Comparison of ENCODE assay signal across 18 cellular contexts in genomic region chr3:106819445-106819844, GRCh38.
DNase-seq lines count a peak whose midpoint lies in the region; ATAC-seq and TF ChIP-seq lines count a peak whose summit lies in the region.
"Had no signal": no experiment of that assay in that cellular context is flagged by ENCODE, and none has a peak within 500 bp of the region (broad histone marks: within the 10 kb centered on the region; RNA-seq: fewer than 3 reads in every experiment).

No MANE protein-coding gene starts in this region.

- peaks cover 5% of the 10 kb centered on the region for H3K27me3 Mint-ChIP-seq in glutamatergic neuron (ENCODE audit: unreplicated experiment)
- H3K27me3 Mint-ChIP-seq: T-cell had no signal

- H3K36me3 Mint-ChIP-seq in glutamatergic neuron (ENCODE audit: unreplicated experiment), result no peaks in the 10 kb centered on the region
- H3K36me3 Mint-ChIP-seq: IgD-negative memory B cell, T-cell had no signal

- WGBS in aorta, 2 donors, result 53 to 61% methylated on average over 1 of the region's 1 CpG

- H3K9me3 ChIP-seq in aorta (ENCODE audit: control insufficient read depth, low read length), result no peaks in the 10 kb centered on the region
- no peaks in the 10 kb centered on the region for H3K9me3 ChIP-seq in HAP-1
- H3K9me3 ChIP-seq: A549, BE2C, Peyer's patch had no signal

- peaks cover 8% of the 10 kb centered on the region for H3K9me3 Mint-ChIP-seq in glutamatergic neuron (ENCODE audit: unreplicated experiment)
- H3K9me3 Mint-ChIP-seq: IgD-negative memory B cell, T-cell had no signal

- DNase-seq in DMS 273 (lab: John Stamatoyannopoulos, UW; ENCODE audit: unreplicated experiment) (peak; percentile 97), NCI-H1694 treated with DMSO at 0.1 percent for 48 hours (lab: John Stamatoyannopoulos, UW) (peak; percentile 99), NCI-H69 (lab: John Stamatoyannopoulos, UW) (peak; percentile 49), glutamatergic neuron (no peak), aorta (no peak), HAP-1 (ENCODE audit: low spot score in 2 of 2) (no peak)
- no peak for DNase-seq in activated CD8-positive, alpha-beta memory T cell treated with anti-CD3 and anti-CD28 coated beads, Interleukin-2, amount 50 U/mL, for 48 hours
- DNase-seq: BE2C, DMS79 treated with DMSO at 0.1 percent for 48 hours, GOT3, NCI-H187 treated with DMSO at 0.1 percent for 48 hours, NCI-H226, NCI-H526 treated with DMSO at 0.1 percent for 48 hours, Peyer's patch, T-cell had no signal

- ATAC-seq in GM19455 (IDR thresholded peaks at IDR 0.05; ENCODE audit: unreplicated experiment) (no peak), aorta (ENCODE audit: low FRiP score) (no peak)
- ATAC-seq: A549, T-cell had no signal

- H3K4me3 Mint-ChIP-seq in glutamatergic neuron (ENCODE audit: unreplicated experiment), result peak overlapping the region; percentile 52
- H3K4me3 Mint-ChIP-seq: IgD-negative memory B cell, T-cell had no signal

- no peak overlapping the region for H3K27ac ChIP-seq in aorta (ENCODE audit: low read depth in 1 of 2, low read length in 2 of 2)
- H3K27ac ChIP-seq: A549, Peyer's patch had no signal

- H3K27me3 ChIP-seq in aorta (ENCODE audit: control insufficient read depth in 1 of 2, insufficient read depth in 2 of 2, low read length in 1 of 2) (no peaks in the 10 kb centered on the region), HAP-1 (ENCODE audit: low read depth) (no peaks in the 10 kb centered on the region)
- H3K27me3 ChIP-seq: BE2C, Peyer's patch had no signal

- H3K4me1 Mint-ChIP-seq in glutamatergic neuron (ENCODE audit: low read depth, unreplicated experiment), result peaks cover 27% of the 10 kb centered on the region
- H3K4me1 Mint-ChIP-seq: IgD-negative memory B cell, T-cell had no signal

- intact Hi-C loops in aorta (cut with DNase I), result no loop called here

- in situ Hi-C loops in HAP-1 (cut with MboI; ENCODE audit: low sequenced_read_pairs), result no loop called here

- H3K27ac Mint-ChIP-seq in glutamatergic neuron (ENCODE audit: unreplicated experiment), result peak overlapping the region; percentile 87
- H3K27ac Mint-ChIP-seq: IgD-negative memory B cell, T-cell had no signal

- H3K4me1 ChIP-seq in aorta (ENCODE audit: control insufficient read depth in 1 of 2, insufficient read depth in 2 of 2, low read length in 2 of 2) (no peaks in the 10 kb centered on the region), HAP-1 (no peaks in the 10 kb centered on the region)
- H3K4me1 ChIP-seq: A549, BE2C, Peyer's patch had no signal

- no peak for TF ChIP-seq CTCF in glutamatergic neuron (IDR thresholded peaks at IDR 0.05; ENCODE audit: partially characterized antibody, unreplicated experiment)

- H3K36me3 ChIP-seq in aorta (ENCODE audit: control insufficient read depth in 1 of 2, insufficient read depth in 2 of 2, low read length in 1 of 2), result no peaks in the 10 kb centered on the region
- no peaks in the 10 kb centered on the region for H3K36me3 ChIP-seq in HAP-1 (replicated peaks)
- H3K36me3 ChIP-seq: BE2C, Peyer's patch had no signal

- H3K4me3 ChIP-seq in aorta (ENCODE audit: low read length in 2 of 2) (no peak overlapping the region), HAP-1 (no peak overlapping the region)
- H3K4me3 ChIP-seq: A549, Peyer's patch had no signal

Comparison
In these comparisons a context has a peak if more than half of its experiments do, and no peak if none do; other contexts are left out.
1. DNase-seq: peak in DMS 273 (single experiment), NCI-H1694 treated with DMSO at 0.1 percent for 48 hours (single experiment) and NCI-H69 (single experiment); none in glutamatergic neuron (single experiment), activated CD8-positive, alpha-beta memory T cell treated with anti-CD3 and anti-CD28 coated beads, Interleukin-2, amount 50 U/mL, for 48 hours (single experiment), aorta (0 of 2) and HAP-1 (0 of 2).